ENCODE assay signal across 11 cellular contexts in genomic region chr3:4583441-4583840, GRCh38.
A peak's percentile ranks its signal among the peaks of the same experiment; 100 is the strongest.
DNase-seq lines count a peak whose midpoint lies in the region; ATAC-seq and TF ChIP-seq lines count a peak whose summit lies in the region.
"Had no signal": no experiment of that assay in that cellular context is flagged by ENCODE, and none has a peak within 500 bp of the region (broad histone marks: within the 10 kb centered on the region; RNA-seq: fewer than 3 reads in every experiment).

No MANE protein-coding gene starts in this region.

- H3K4me1 Mint-ChIP-seq in stimulated activated memory B cell treated with anti-CD40 and anti-IgM and Interleukin-4, amounts not matched to agents 10 μg/mL and 1 μg/mL and 100 μg/mL, for 72 hours = peaks cover 76% of the 10 kb centered on the region

- no peaks in the 10 kb centered on the region for H3K9me3 ChIP-seq in lung (ENCODE audit: control insufficient read depth in 2 of 2, insufficient read depth in 1 of 2, low read length in 1 of 2)

- peak overlapping the region; percentile 88 for H3K27ac Mint-ChIP-seq in stimulated activated memory B cell treated with anti-CD40 and anti-IgM and Interleukin-4, amounts not matched to agents 10 μg/mL and 1 μg/mL and 100 μg/mL, for 72 hours

- DNase-seq in LHCN-M2 (ENCODE audit: low read depth) (peak; percentile 55), coronary artery (ENCODE audit: low spot score) (no peak), lung (ENCODE audit: low spot score) (no peak), NAMALWA (ENCODE audit: low spot score) (no peak), COLO829 (ENCODE audit: low spot score) (no peak), iPS-NIHi11 (ENCODE audit: low spot score) (no peak)
- DNase-seq: Calu3; NCI-H1436 treated with DMSO at 0.1 percent for 48 hours; stimulated activated CD4-positive, alpha-beta T cell treated with anti-CD3 and anti-CD28 coated beads, Interleukin-4, amount 100 ng/mL, for 4 hours had no signal

- no peaks in the 10 kb centered on the region for H3K36me3 ChIP-seq in lung (ENCODE audit: control insufficient read depth in 2 of 2, insufficient read depth in 2 of 2, low read length in 2 of 2)

- peak overlapping the region; percentile 55 for H3K4me3 ChIP-seq in coronary artery
- H3K4me3 ChIP-seq in lung = no peak overlapping the region

- no peak for ATAC-seq in lung (ENCODE audit: insufficient read depth, low FRiP score)
- ATAC-seq in stimulated activated memory B cell treated with anti-CD40 and anti-IgM and Interleukin-4, amounts not matched to agents 10 μg/mL and 1 μg/mL and 100 μg/mL, for 72 hours = no peak
- ATAC-seq in GM21825 (IDR thresholded peaks at IDR 0.05; ENCODE audit: unreplicated experiment) = no peak

- peaks cover 1% of the 10 kb centered on the region for H3K36me3 Mint-ChIP-seq in stimulated activated memory B cell treated with anti-CD40 and anti-IgM and Interleukin-4, amounts not matched to agents 10 μg/mL and 1 μg/mL and 100 μg/mL, for 72 hours

- no peaks in the 10 kb centered on the region for H3K27me3 Mint-ChIP-seq in stimulated activated memory B cell treated with anti-CD40 and anti-IgM and Interleukin-4, amounts not matched to agents 10 μg/mL and 1 μg/mL and 100 μg/mL, for 72 hours

- H3K27me3 ChIP-seq in lung (ENCODE audit: control insufficient read depth, insufficient read depth) = no peaks in the 10 kb centered on the region

- peaks cover 7 to 20% of the 10 kb centered on the region in 2 donors for H3K4me1 ChIP-seq in lung (ENCODE audit: control insufficient read depth in 2 of 2, insufficient read depth in 2 of 2, low read length in 2 of 2)

- 26 to 30% methylated on average over 5 of the region's 5 CpGs for WGBS in lung, 2 donors

- no peaks in the 10 kb centered on the region for H3K9me3 Mint-ChIP-seq in stimulated activated memory B cell treated with anti-CD40 and anti-IgM and Interleukin-4, amounts not matched to agents 10 μg/mL and 1 μg/mL and 100 μg/mL, for 72 hours

- no peak overlapping the region for H3K4me3 Mint-ChIP-seq in stimulated activated memory B cell treated with anti-CD40 and anti-IgM and Interleukin-4, amounts not matched to agents 10 μg/mL and 1 μg/mL and 100 μg/mL, for 72 hours

- peak overlapping the region; percentile 78 to 89 for H3K27ac ChIP-seq in coronary artery
- peak overlapping the region; percentile 28 to 33 for H3K27ac ChIP-seq in lung (ENCODE audit: low read depth in 1 of 2, low read length in 1 of 2)

- TF ChIP-seq CTCF in coronary artery (IDR thresholded peaks at IDR 0.05) (no peak), lung (IDR thresholded peaks at IDR 0.05; ENCODE audit: control extremely low read depth, extremely low read depth) (no peak)
